ENCODE assay signal across 32 cellular contexts in the genomic region with DNA sequence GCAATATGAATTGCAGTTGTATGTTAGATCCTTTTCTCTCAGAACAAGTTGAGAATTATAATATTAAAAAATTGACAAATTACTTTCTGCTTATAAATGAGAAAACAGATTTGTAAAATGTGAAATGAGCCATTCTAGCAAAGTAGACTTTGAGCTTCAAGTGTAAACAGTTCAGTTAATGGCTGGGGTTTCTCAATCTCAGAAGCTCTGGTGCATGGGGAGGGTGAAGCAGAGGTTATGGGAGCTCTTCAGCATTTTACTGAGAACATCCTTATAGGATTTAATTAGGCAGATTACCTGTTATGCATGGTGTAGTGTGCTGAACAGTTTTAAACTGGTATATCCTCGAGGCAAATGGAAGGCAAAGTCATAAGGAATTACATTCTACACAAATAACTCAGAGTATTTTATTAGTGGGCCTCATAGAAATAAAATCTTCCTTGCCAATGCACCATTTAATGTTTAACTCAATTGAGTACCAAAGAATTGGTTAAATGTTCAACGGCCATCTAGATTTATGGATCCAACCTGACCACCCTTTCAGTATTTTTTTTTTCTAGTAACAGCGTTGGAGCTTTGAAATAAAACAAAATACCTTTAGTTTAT.
DNase-seq lines count a peak whose midpoint lies in the region; ATAC-seq, FAIRE-seq and TF ChIP-seq lines count a peak whose summit lies in the region.
"Had no signal": no experiment of that assay in that cellular context is flagged by ENCODE, and none has a peak within 500 bp of the region (broad histone marks: within the 10 kb centered on the region; RNA-seq: fewer than 3 reads in every experiment).

No MANE protein-coding gene starts in this region.

- CTCF ChIA-PET in HepG2 (lab: Yijun Ruan, JAX; ENCODE audit: low intra/inter-chr PET ratio, low total read pairs), result no interaction called here

- H3K9ac ChIP-seq in HepG2 (ENCODE audit: insufficient read depth, low read depth, low read length), result no peak overlapping the region
- H3K9ac ChIP-seq: KMS-11 had no signal

- no peak for FAIRE-seq in HepG2 (lab: Jason Lieb, UNC)
- no peak for FAIRE-seq in small intestine (lab: Jason Lieb, UNC)
- FAIRE-seq: astrocyte, D721Med, GM12878 had no signal

- H3K4me3 ChIP-seq in HepG2 (replicated peaks in 1 of 3; ENCODE audit: insufficient read depth in 1 of 3, low read depth in 2 of 3, low read length in 3 of 3) (no peak overlapping the region), small intestine (ENCODE audit: low read depth in 1 of 2, low read length in 2 of 2) (no peak overlapping the region), ascending aorta (no peak overlapping the region)
- H3K4me3 ChIP-seq: cardiac muscle cell, colonic mucosa, GM12878, left lung, prostate gland, thyroid gland, uterus had no signal

- H3K79me2 ChIP-seq in HepG2 (ENCODE audit: insufficient read depth, low read length), result no peaks in the 10 kb centered on the region

- H3K4me2 ChIP-seq in HepG2 (ENCODE audit: low read depth, low read length), result no peak overlapping the region
- H3K4me2 ChIP-seq: KMS-11 had no signal

- WGBS in HepG2 (ENCODE audit: low lambda C conversion rate), result 3% methylated on average over 3 of the region's 3 CpGs
- WGBS in small intestine, 3 donors, result 18 to 43% (median 20%) methylated on average over 3 of the region's 3 CpGs

- H3K4me1 ChIP-seq in HepG2 (ENCODE audit: insufficient read depth, low read length) (peaks cover 10% of the 10 kb centered on the region; the same call in 1 of the 2 replicates), small intestine (ENCODE audit: control insufficient read depth in 2 of 2, insufficient read depth in 1 of 2, low read depth in 1 of 2, low read length in 1 of 2) (peaks cover 0 to 2% of the 10 kb centered on the region in 2 donors), ascending aorta (no peaks in the 10 kb centered on the region)
- H3K4me1 ChIP-seq: colonic mucosa, left lung, prostate gland, thyroid gland, uterus had no signal

- peaks cover 72% of the 10 kb centered on the region for H3K9me3 ChIP-seq in HepG2 (ENCODE audit: low read length)
- H3K9me3 ChIP-seq in small intestine (ENCODE audit: control insufficient read depth, low read depth), result no peaks in the 10 kb centered on the region
- no peaks in the 10 kb centered on the region for H3K9me3 ChIP-seq in ascending aorta
- H3K9me3 ChIP-seq: colonic mucosa, left lung, prostate gland, thyroid gland, uterus had no signal

- ATAC-seq in HepG2 (peak; percentile 73), HG02852 (IDR thresholded peaks at IDR 0.05; ENCODE audit: unreplicated experiment) (no peak)
- ATAC-seq: activated CD8-positive, alpha-beta memory T cell treated with anti-CD3 and anti-CD28 coated beads, Interleukin-2, amount 10 ng/mL, durations not matched to agents 7 days and 5 days; left lung; T-cell had no signal

- DNase-seq in NCI-H82 (lab: John Stamatoyannopoulos, UW), result peak; percentile 26
- no peak for DNase-seq in NCI-H82 treated with DMSO at 0.1 percent for 48 hours (lab: John Stamatoyannopoulos, UW; ENCODE audit: unreplicated experiment)
- peak; percentile 9 for DNase-seq in SK-N-DZ (ENCODE audit: low spot score)
- peak; percentile 16 for DNase-seq in HepG2 (ENCODE audit: low spot score)
- peak; percentile 28 for DNase-seq in small intestine
- no peak for DNase-seq in HUDEP-2 (lab: John Stamatoyannopoulos, UW; ENCODE audit: unreplicated experiment in 76 of 76)
- DNase-seq in ascending aorta (ENCODE audit: low spot score in 2 of 2), result no peak
- DNase-seq: activated CD4-positive, CD25-positive, alpha-beta regulatory T cell; activated CD8-positive, alpha-beta memory T cell treated with anti-CD3 and anti-CD28 coated beads, Interleukin-2, amount 10 ng/mL, durations not matched to agents 7 days and 5 days; activated gamma-delta T cell treated with Interleukin-2 at 50 U/mL for 16 hours; activated naive CD8-positive, alpha-beta T cell treated with anti-CD3 and anti-CD28 coated beads, Interleukin-2, amount 10 ng/mL, durations not matched to agents 7 days and 5 days; activated T-cell treated with anti-CD3 and anti-CD28 coated beads, Interleukin-2, amount 50 U/mL, for 48 hours; CD4-positive, alpha-beta memory T cell; colonic mucosa; effector CD8-positive, alpha-beta T cell; hypothalamus; left lung; NCI-H1417; NCI-H2029; SIG-M5; stimulated activated CD4-positive, alpha-beta T cell treated with anti-CD3 and anti-CD28 coated beads, Interleukin-4, amount 100 ng/mL, for 24 hours; T-cell; thyroid gland; uterus had no signal

- no peaks in the 10 kb centered on the region for H4K20me1 ChIP-seq in HepG2 (ENCODE audit: insufficient read depth, low read length)

- POLR2A ChIA-PET in HepG2 (lab: Yijun Ruan, JAX), result no interaction called here

- in situ Hi-C loops in HepG2 (cut with HindIII; ENCODE audit: extremely low pct_ligation_motif_present, low pct_unique_long_range_greater_than_20kb), result no loop called here

- intact Hi-C loops in HepG2 (cut with micrococcal nuclease; ENCODE audit: unreplicated experiment) (no loop called here), ascending aorta (cut with DNase I) (no loop called here)

- TF ChIP-seq POLR2A in HepG2 (IDR thresholded peaks at IDR 0.05; ENCODE audit: insufficient read depth in 1 of 2, low read depth in 2 of 2, low read length in 2 of 2), result no peak

- TF ChIP-seq CTCF in HepG2 (CRISPR knock-in tag; IDR thresholded peaks at IDR 0.05), result no peak
- no peak for TF ChIP-seq CTCF in ascending aorta (IDR thresholded peaks at IDR 0.05)

- no peak overlapping the region for H3K27ac ChIP-seq in HepG2 (ENCODE audit: extremely low read length, insufficient read depth, low read length)
- no peak overlapping the region for H3K27ac ChIP-seq in small intestine (ENCODE audit: low read depth in 1 of 2, low read length in 1 of 2)
- no peak overlapping the region for H3K27ac ChIP-seq in ascending aorta
- H3K27ac ChIP-seq: cardiac muscle cell, colonic mucosa, epithelial cell of prostate, KMS-11, left lung, prostate gland, thyroid gland, uterus had no signal

- no peak overlapping the region for H2AFZ ChIP-seq in HepG2 (ENCODE audit: low read length)

- no TSS peak for BruUV-seq in HepG2 (replicated peaks; lab: Mats Ljungman, UMichigan)

- no peak for TF ChIP-seq RAD21 in HepG2 (CRISPR knock-in tag; IDR thresholded peaks at IDR 0.05)

- H3K27me3 ChIP-seq in HepG2 (ENCODE audit: control insufficient read depth in 1 of 2, insufficient read depth in 2 of 2, low read length in 2 of 2), result no peaks in the 10 kb centered on the region
- H3K27me3 ChIP-seq in small intestine (ENCODE audit: control insufficient read depth in 2 of 2, insufficient read depth in 2 of 2, low read length in 2 of 2), result no peaks in the 10 kb centered on the region
- no peaks in the 10 kb centered on the region for H3K27me3 ChIP-seq in ascending aorta
- H3K27me3 ChIP-seq: cardiac muscle cell, colonic mucosa, left lung, thyroid gland, uterus had no signal

- H3K36me3 ChIP-seq in HepG2 (replicated peaks in 1 of 2; ENCODE audit: control insufficient read depth in 1 of 2, insufficient read depth in 2 of 2, low read length in 2 of 2), result no peaks in the 10 kb centered on the region
- H3K36me3 ChIP-seq in small intestine (ENCODE audit: control insufficient read depth in 2 of 2, insufficient read depth in 2 of 2, low read length in 2 of 2), result no peaks in the 10 kb centered on the region
- no peaks in the 10 kb centered on the region for H3K36me3 ChIP-seq in ascending aorta
- H3K36me3 ChIP-seq: cardiac muscle cell, colonic mucosa, left lung, prostate gland, thyroid gland, uterus had no signal

- TF ChIP-seq EP300 in HepG2 (IDR thresholded peaks at IDR 0.05; ENCODE audit: low read depth in 2 of 2, low read length in 2 of 2) (no peak), HepG2 (CRISPR knock-in tag; IDR thresholded peaks at IDR 0.05; ENCODE audit: borderline replicate concordance) (no peak)

TF ChIP-seq in HepG2, 621 proteins besides CTCF, POLR2A, EP300 and RAD21:
- TF ChIP-seq HNF4A (CRISPR knock-in tag; IDR thresholded peaks at IDR 0.05), result peak; percentile 43; the same call in 1 of the 2 replicates
- no peak for TF ChIP-seq ZNF354B (CRISPR knock-in tag; IDR thresholded peaks at IDR 0.05)
- peak; percentile 21; the same call in 1 of the 2 replicates for TF ChIP-seq CEBPB (IDR thresholded peaks at IDR 0.05; ENCODE audit: borderline replicate concordance, low read depth, low read length)
- 0 out of 2 replicates have a peak, but pooled peaks have one; percentile 13 for TF ChIP-seq CEBPG (CRISPR knock-in tag; IDR thresholded peaks at IDR 0.05)

Comparison
In these comparisons a context has a peak if more than half of its experiments do, and no peak if none do; other contexts are left out.
1. DNase-seq: peak in NCI-H82 (single experiment), SK-N-DZ (single experiment), HepG2 (single experiment) and small intestine (single experiment); none in NCI-H82 treated with DMSO at 0.1 percent for 48 hours (single experiment), HUDEP-2 (0 of 76) and ascending aorta (0 of 2).